ENCODE assay signal across 10 cellular contexts in genomic region chr15:65044724-65045481, GRCh38. TPM values are rescaled to one million over a fixed set of nuclear protein-coding genes. Genes with fewer than 3 reads are reported as not detected.
DNase-seq lines count a peak whose midpoint lies in the region; ATAC-seq and TF ChIP-seq lines count a peak whose summit lies in the region.
"Had no signal": no experiment of that assay in that cellular context is flagged by ENCODE, and none has a peak within 500 bp of the region (broad histone marks: within the 10 kb centered on the region; RNA-seq: fewer than 3 reads in every experiment).

Gene SLC51B (plus strand): TSS chr15:65045387. CDS start chr15:65050005, 4,618 bp downstream.

- H3K36me3 ChIP-seq in liver (ENCODE audit: control insufficient read depth in 4 of 4, insufficient read depth in 3 of 4, low read depth in 1 of 4, low read length in 3 of 4) (no peaks in the 10 kb centered on the region), transverse colon (no peaks in the 10 kb centered on the region)

- peak; percentile 6 for DNase-seq in SIG-M5 treated with dmso at 0.1 percent for 504 hours (lab: John Stamatoyannopoulos, UW; ENCODE audit: unreplicated experiment)
- no peak for DNase-seq in SIG-M5 (lab: John Stamatoyannopoulos, UW)
- DNase-seq in choroid plexus epithelial cell (ENCODE audit: low read depth): peak; percentile 50
- DNase-seq in transverse colon: peak; percentile 78
- DNase-seq in coronary artery (ENCODE audit: low spot score): no peak
- DNase-seq in central memory CD4-positive, alpha-beta T cell: no peak
- DNase-seq: activated CD8-positive, alpha-beta memory T cell treated with anti-CD3 and anti-CD28 coated beads, Interleukin-2, amount 10 ng/mL, durations not matched to agents 7 days and 5 days had no signal

- H3K4me3 ChIP-seq in choroid plexus epithelial cell (ENCODE audit: low read depth, low read length) (no peak within 1 kb of the TSS), liver (ENCODE audit: low read depth in 1 of 3, low read length in 3 of 3) (no peak within 1 kb of the TSS), transverse colon (peak within 1 kb of the TSS in 1 of 4 donors; percentile 40), coronary artery (no peak within 1 kb of the TSS)

- TF ChIP-seq EP300 in transverse colon (IDR thresholded peaks at IDR 0.05; ENCODE audit: low read depth): no peak

- in situ Hi-C loops in transverse colon (cut with MboI; ENCODE audit: low pct_ligation_motif_present in 1 of 4, low pct_unique_long_range_greater_than_20kb in 1 of 4, low sequenced_read_pairs in 3 of 4): loop anchor here in 3 of 4 donors (25.0 kb wide), 1 partner anchor 242 kb away; the partner anchor contains the start of genes PARP16 (in 3 of the 3) and RNU5A-1 (in 3 of the 3)

- TF ChIP-seq RAD21 in liver (IDR thresholded peaks at IDR 0.05): peak; percentile 51 to 53

- no peak for ATAC-seq in HG02798 (IDR thresholded peaks at IDR 0.05; ENCODE audit: poor library complexity, unreplicated experiment)
- ATAC-seq: activated CD8-positive, alpha-beta memory T cell treated with anti-CD3 and anti-CD28 coated beads, Interleukin-2, amount 10 ng/mL, durations not matched to agents 7 days and 5 days had no signal

- no peaks in the 10 kb centered on the region for H3K27me3 ChIP-seq in liver (ENCODE audit: control insufficient read depth in 4 of 4, insufficient read depth in 4 of 4, low read length in 3 of 4)
- H3K27me3 ChIP-seq in transverse colon: no peaks in the 10 kb centered on the region

- H3K4me1 ChIP-seq in liver (ENCODE audit: control insufficient read depth in 4 of 4, insufficient read depth in 4 of 4, low read length in 3 of 4): peaks cover 3 to 19% (median 16%) of the 10 kb centered on the region in 4 donors
- peaks cover 12 to 49% (median 44%) of the 10 kb centered on the region in 4 donors for H3K4me1 ChIP-seq in transverse colon

- peak; percentile 56 for TF ChIP-seq POLR2A in transverse colon (IDR thresholded peaks at IDR 0.05)

- 26% methylated on average over 7 of the region's 7 CpGs for whole genome bisulfite sequencing in liver
- whole genome bisulfite sequencing in transverse colon (ENCODE audit: low coverage in 1 of 2), 2 donors: 45% methylated on average over 7 of the region's 7 CpGs; no CpG with 5 or more reads in 1 of the 2 donors

- H3K9me3 ChIP-seq in liver (ENCODE audit: control insufficient read depth in 4 of 4, low read length in 3 of 4) (no peaks in the 10 kb centered on the region), transverse colon (no peaks in the 10 kb centered on the region)

- TF ChIP-seq CTCF in choroid plexus epithelial cell (conservative IDR thresholded peaks at IDR 0.05; ENCODE audit: low read depth, low read length) (no peak), liver (IDR thresholded peaks at IDR 0.05; ENCODE audit: low read depth, low read length, missing input control) (no peak), transverse colon (IDR thresholded peaks at IDR 0.05) (no peak), coronary artery (IDR thresholded peaks at IDR 0.05) (no peak)

- H3K9ac ChIP-seq in liver (ENCODE audit: low read depth in 1 of 2, low read length in 2 of 2): peak within 1 kb of the TSS in 1 of 2 donors; percentile 32

- intact Hi-C loops in transverse colon (cut with DNase I; ENCODE audit: low total_unique reads): no loop called here

- H3K27ac ChIP-seq in liver (ENCODE audit: low read depth in 1 of 2, low read length in 2 of 2) (peak within 1 kb of the TSS; percentile 95 to 98), transverse colon (peak within 1 kb of the TSS; percentile 83 to 86 (median 84)), coronary artery (no peak within 1 kb of the TSS)

TF ChIP-seq in liver, 16 proteins besides CTCF, POLR2A, EP300 and RAD21:
- TF ChIP-seq ZBTB33 (IDR thresholded peaks at IDR 0.05) (peak; percentile 56), YY1 (IDR thresholded peaks at IDR 0.05) (peak; percentile 87), GABPA (IDR thresholded peaks at IDR 0.05 in 1 of 2, conservative IDR thresholded peaks at IDR 0.05 in 1 of 2) (peak in 1 of 2 donors; percentile 56), JUND (IDR thresholded peaks at IDR 0.05) (peak; percentile 36 to 80), MAX (IDR thresholded peaks at IDR 0.05) (peak; percentile 90), SP1 (IDR thresholded peaks at IDR 0.05) (peak; percentile 94), HNF4G (IDR thresholded peaks at IDR 0.05) (peak; percentile 23), TAF1 (conservative IDR thresholded peaks at IDR 0.05) (no peak), HNF4A (conservative IDR thresholded peaks at IDR 0.05) (peak; percentile 76 to 80), FOXA1 (IDR thresholded peaks at IDR 0.05) (peak; percentile 55), REST (IDR thresholded peaks at IDR 0.05) (peak; percentile 87), ATF3 (IDR thresholded peaks at IDR 0.05) (no peak), NR2F2 (IDR thresholded peaks at IDR 0.05) (peak; percentile 70), FOXA2 (IDR thresholded peaks at IDR 0.05) (peak; percentile 58), EGR1 (IDR thresholded peaks at IDR 0.05; ENCODE audit: low read depth in 2 of 2) (no peak), RXRA (IDR thresholded peaks at IDR 0.05) (peak; percentile 99)

RNA-seq across cellular contexts. Expression of gene SLC51B, which starts in this region (rescaled TPM):
- total RNA-seq in liver (1 to 10 TPM in 1 of 2 donors, under 1 TPM in 1; 0.25 to 2.1 TPM), transverse colon (100 to 1,000 TPM in 2 of 4 donors, 10 to 100 TPM in 1, 1 to 10 TPM in 1; 3.4 to 150 (median 121) TPM)
- polyA plus RNA-seq in liver: 1 to 10 TPM in 1 of 2 donors, under 1 TPM in 1; 0.33 to 1.9 TPM
- total RNA-seq: activated CD8-positive, alpha-beta memory T cell treated with anti-CD3 and anti-CD28 coated beads, Interleukin-2, amount 10 ng/mL, durations not matched to agents 7 days and 5 days; G401 had no signal

Comparison
In these comparisons a context has a peak if more than half of its experiments do, and no peak if none do; other contexts are left out.
1. DNase-seq: peak in SIG-M5 treated with dmso at 0.1 percent for 504 hours (single experiment), choroid plexus epithelial cell (single experiment) and transverse colon (single experiment); none in SIG-M5 (single experiment), coronary artery (single experiment) and central memory CD4-positive, alpha-beta T cell (single experiment).
2. H3K27ac ChIP-seq: peak in liver (2 of 2) and transverse colon (4 of 4); none in coronary artery (0 of 2).